Comparison of ENCODE assay signal across 8 cellular contexts in the genomic region with DNA sequence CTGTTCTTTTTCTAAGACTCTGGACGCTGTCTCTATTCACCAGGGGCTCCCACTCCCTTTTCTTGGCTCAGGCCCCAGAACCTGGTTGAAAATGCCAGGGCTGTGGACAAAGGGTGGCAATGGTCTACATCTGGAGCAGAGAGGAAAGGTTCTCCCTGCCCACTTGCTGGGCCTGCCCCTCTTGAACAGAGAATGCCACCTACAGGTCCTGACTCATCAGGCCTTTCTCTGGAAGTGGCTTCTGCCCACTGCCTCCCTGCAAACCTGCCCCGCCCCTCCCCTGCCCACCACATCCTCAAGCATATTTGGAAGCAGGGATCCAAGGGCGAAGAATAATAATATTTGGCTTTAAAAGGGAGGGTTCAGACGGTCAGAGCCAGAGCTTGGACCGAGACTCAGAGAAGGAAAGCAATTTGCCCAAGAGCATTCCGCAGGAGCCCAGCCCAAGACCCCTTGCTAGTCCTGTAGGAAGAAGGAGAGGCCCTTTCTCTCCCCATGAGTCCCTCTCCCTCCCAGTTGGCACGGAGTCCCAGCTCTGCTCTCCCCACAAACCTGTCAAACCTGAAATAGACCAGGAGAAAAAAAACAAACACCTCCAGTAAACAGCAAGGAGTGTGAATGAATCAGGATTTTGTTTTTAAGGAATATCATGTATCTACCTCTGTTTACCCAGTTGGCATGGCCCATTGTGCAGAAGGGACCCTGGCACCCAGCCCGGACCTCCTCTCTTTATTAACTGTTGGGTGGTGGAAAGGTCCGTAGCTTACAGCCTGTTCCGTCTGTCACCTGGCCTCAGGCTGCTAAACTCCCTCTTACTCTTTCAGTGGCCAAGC. TPM values are rescaled to one million over a fixed set of nuclear protein-coding genes. Genes with fewer than 3 reads are reported as not detected.
DNase-seq lines count a peak whose midpoint lies in the region; ATAC-seq and TF ChIP-seq lines count a peak whose summit lies in the region.

No MANE protein-coding gene starts in this region.

- POLR2A ChIA-PET in CD8-positive, alpha-beta memory T cell (lab: Charles Lee), result no interaction called here

- peak overlapping the region; percentile 68 for H3K4me3 Mint-ChIP-seq in stimulated activated effector memory CD8-positive, alpha-beta T cell treated with anti-CD3 and anti-CD28 coated beads, Interleukin-12 subunit alpha, Interleukin-12 subunit beta, amount 100 ng/mL, for 72 hours
- H3K4me3 Mint-ChIP-seq in CD8-positive, alpha-beta memory T cell, result no peak overlapping the region

- H3K36me3 ChIP-seq in H7 (replicated peaks; ENCODE audit: control insufficient read depth, insufficient read depth, low read length), result no peaks in the 10 kb centered on the region
- no peaks in the 10 kb centered on the region for H3K36me3 ChIP-seq in RWPE2 (ENCODE audit: low read depth)
- H3K36me3 ChIP-seq in CD8-positive, alpha-beta memory T cell (ENCODE audit: insufficient read depth, low read length), result no peaks in the 10 kb centered on the region

- DNase-seq in A172 (ENCODE audit: low spot score) (peak; percentile 97), H7 (peak; percentile 22), RWPE2 (ENCODE audit: low spot score) (peak; percentile 83), fibroblast of gingiva (ENCODE audit: low read depth) (peak; percentile 88), hepatic stellate cell (ENCODE audit: low spot score) (no peak), midbrain (lab: John Stamatoyannopoulos, UW) (no peak)
- DNase-seq in stimulated activated effector memory CD8-positive, alpha-beta T cell treated with anti-CD3 and anti-CD28 coated beads, Interleukin-12 subunit alpha, Interleukin-12 subunit beta, amount 100 ng/mL, for 72 hours (ENCODE audit: low spot score in 2 of 2), result peak in 1 of 2 donors; percentile 59
- DNase-seq in CD8-positive, alpha-beta memory T cell, result no peak

- H3K4me3 ChIP-seq in H7 (ENCODE audit: insufficient read depth, low read depth, low read length) (no peak overlapping the region), RWPE2 (ENCODE audit: severe bottlenecking) (no peak overlapping the region)
- H3K4me3 ChIP-seq in CD8-positive, alpha-beta memory T cell (ENCODE audit: low read length), result no peak overlapping the region

- H3K27ac Mint-ChIP-seq in stimulated activated effector memory CD8-positive, alpha-beta T cell treated with anti-CD3 and anti-CD28 coated beads, Interleukin-12 subunit alpha, Interleukin-12 subunit beta, amount 100 ng/mL, for 72 hours, result peak overlapping the region; percentile 92
- H3K27ac Mint-ChIP-seq in CD8-positive, alpha-beta memory T cell, result no peak overlapping the region

- peaks cover 47% of the 10 kb centered on the region for H3K4me1 ChIP-seq in RWPE2 (ENCODE audit: insufficient read depth, poor library complexity, severe bottlenecking)
- peaks cover 24% of the 10 kb centered on the region for H3K4me1 ChIP-seq in CD8-positive, alpha-beta memory T cell (ENCODE audit: insufficient read depth, low read length)

- H3K4me1 Mint-ChIP-seq in stimulated activated effector memory CD8-positive, alpha-beta T cell treated with anti-CD3 and anti-CD28 coated beads, Interleukin-12 subunit alpha, Interleukin-12 subunit beta, amount 100 ng/mL, for 72 hours, result peaks cover 77% of the 10 kb centered on the region
- H3K4me1 Mint-ChIP-seq in CD8-positive, alpha-beta memory T cell, result peaks cover 20 to 23% (median 21%) of the 10 kb centered on the region in 3 donors

- H3K27me3 ChIP-seq in H7 (ENCODE audit: control insufficient read depth, insufficient read depth, low read length) (peaks cover 4% of the 10 kb centered on the region), RWPE2 (ENCODE audit: insufficient read depth, poor library complexity, severe bottlenecking) (no peaks in the 10 kb centered on the region)
- H3K27me3 ChIP-seq in CD8-positive, alpha-beta memory T cell (ENCODE audit: insufficient read depth, low read length, poor library complexity, severe bottlenecking), result no peaks in the 10 kb centered on the region

- peak overlapping the region; percentile 98 for H3K27ac ChIP-seq in RWPE2 (ENCODE audit: poor library complexity, severe bottlenecking)
- no peak overlapping the region for H3K27ac ChIP-seq in CD8-positive, alpha-beta memory T cell (ENCODE audit: low read depth, low read length)

- peak; percentile 19 for TF ChIP-seq CTCF in RWPE2 (IDR thresholded peaks at IDR 0.05; ENCODE audit: poor library complexity, severe bottlenecking)

- CTCF ChIA-PET in CD8-positive, alpha-beta memory T cell (lab: Charles Lee), result interaction anchor here (0.7 kb wide), 1 partner anchor 35 kb away, joined by 3 read pairs; no protein-coding TSS in a partner anchor

- H3K36me3 Mint-ChIP-seq in stimulated activated effector memory CD8-positive, alpha-beta T cell treated with anti-CD3 and anti-CD28 coated beads, Interleukin-12 subunit alpha, Interleukin-12 subunit beta, amount 100 ng/mL, for 72 hours, result no peaks in the 10 kb centered on the region
- H3K36me3 Mint-ChIP-seq in CD8-positive, alpha-beta memory T cell, result no peaks in the 10 kb centered on the region

- no peaks in the 10 kb centered on the region for H3K9me3 ChIP-seq in RWPE2 (ENCODE audit: severe bottlenecking)
- no peaks in the 10 kb centered on the region for H3K9me3 ChIP-seq in CD8-positive, alpha-beta memory T cell (ENCODE audit: low read length)

- peak; percentile 33 for ATAC-seq in RWPE2 (ENCODE audit: low read depth)
- peak; percentile 36 for ATAC-seq in stimulated activated effector memory CD8-positive, alpha-beta T cell treated with anti-CD3 and anti-CD28 coated beads, Interleukin-12 subunit alpha, Interleukin-12 subunit beta, amount 100 ng/mL, for 72 hours

- H3K27me3 Mint-ChIP-seq in CD8-positive, alpha-beta memory T cell, result peaks cover 4 to 7% of the 10 kb centered on the region in 2 donors

- no peaks in the 10 kb centered on the region for H3K9me3 Mint-ChIP-seq in stimulated activated effector memory CD8-positive, alpha-beta T cell treated with anti-CD3 and anti-CD28 coated beads, Interleukin-12 subunit alpha, Interleukin-12 subunit beta, amount 100 ng/mL, for 72 hours
- no peaks in the 10 kb centered on the region for H3K9me3 Mint-ChIP-seq in CD8-positive, alpha-beta memory T cell

RNA-seq across cellular contexts. Expression of a gene that starts 37.8 kb away (rescaled TPM):
- 20.8 and 63.2 TPM in 2 replicates for total RNA-seq in A172 (2014; rRNA removed; shearing (Covaris generic))
- 5.9 and 12.0 TPM in 2 replicates for total RNA-seq in H7 (2014; rRNA removed; shearing (Covaris generic))
- 10 to 100 TPM; 14.5 to 15.2 TPM for total RNA-seq in CD8-positive, alpha-beta memory T cell
- 8.2 TPM for polyA plus RNA-seq in CD8-positive, alpha-beta memory T cell

Comparison
In these comparisons a context has a peak if more than half of its experiments do, and no peak if none do; other contexts are left out.
1. DNase-seq: peak in A172 (single experiment), H7 (single experiment), RWPE2 (single experiment) and fibroblast of gingiva (single experiment); none in hepatic stellate cell (single experiment), midbrain (single experiment) and CD8-positive, alpha-beta memory T cell (0 of 5).